In the genomic region with DNA sequence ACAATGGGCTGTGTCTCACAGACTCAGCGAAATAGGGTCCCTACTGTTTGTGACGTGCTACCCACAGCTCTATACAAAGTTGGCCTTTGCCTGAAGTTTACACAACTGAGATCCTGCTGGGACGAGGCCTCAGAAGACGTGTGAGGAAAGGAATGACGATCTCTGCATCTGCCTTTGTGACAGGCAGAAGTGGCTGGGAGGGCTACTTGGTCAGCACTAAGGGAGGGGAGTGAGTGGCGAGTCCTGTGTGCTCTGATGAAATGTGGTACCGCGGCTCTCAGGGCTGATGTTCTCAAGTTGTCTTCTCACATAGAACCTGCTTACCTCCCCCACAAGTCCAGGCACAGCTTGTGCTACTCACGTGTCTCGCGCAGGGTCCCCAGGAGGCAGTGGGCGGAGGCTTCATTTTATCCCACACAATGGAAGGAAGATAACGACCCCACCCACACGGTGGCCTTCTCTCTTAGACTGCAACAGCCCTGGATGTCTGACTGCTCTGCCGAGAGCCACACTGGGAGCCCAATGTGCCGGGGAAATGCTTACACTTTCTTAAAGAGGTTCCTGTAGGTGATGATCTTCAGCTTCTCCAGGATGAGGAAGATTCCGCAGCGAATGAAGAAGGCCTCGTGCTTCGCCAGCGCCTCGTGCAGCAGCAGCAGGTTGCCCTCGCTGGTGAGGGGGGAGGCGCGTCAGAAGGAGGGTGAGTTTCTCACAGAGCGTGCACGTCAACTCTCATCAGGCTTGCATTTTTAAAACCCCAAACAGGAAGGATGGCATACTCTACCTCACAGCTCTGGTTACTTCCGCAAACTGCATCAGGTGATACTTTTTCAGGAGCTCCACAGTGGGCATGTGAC, we compare ENCODE assay signal across 15 cellular contexts. TPM values are rescaled to one million over a fixed set of nuclear protein-coding genes. Genes with fewer than 3 reads are reported as not detected.
DNase-seq lines count a peak whose midpoint lies in the region; ATAC-seq and TF ChIP-seq lines count a peak whose summit lies in the region.
"Had no signal": no experiment of that assay in that cellular context is flagged by ENCODE, and none has a peak within 500 bp of the region (broad histone marks: within the 10 kb centered on the region; RNA-seq: fewer than 3 reads in every experiment).

No MANE protein-coding gene starts in this region.

- ATAC-seq in T-helper 17 cell = peak; percentile 70

- H3K4me3 Mint-ChIP-seq in H9 = peak overlapping the region in 1 of 2 experiments; percentile 58; a peak in 2 of 5 replicates
- peak overlapping the region; percentile 79 for H3K4me3 Mint-ChIP-seq in T-helper 17 cell
- no peak overlapping the region for H3K4me3 Mint-ChIP-seq in nephron progenitor cell
- no peak overlapping the region for H3K4me3 Mint-ChIP-seq in CD14-positive monocyte

- H2BK12ac ChIP-seq in H9 (ENCODE audit: insufficient read length, low read depth, low read length) = no peak overlapping the region

- peaks cover 18 to 28% of the 10 kb centered on the region in 2 experiments for H3K4me1 Mint-ChIP-seq in H9
- peaks cover 31% of the 10 kb centered on the region for H3K4me1 Mint-ChIP-seq in T-helper 17 cell
- H3K4me1 Mint-ChIP-seq in nephron progenitor cell = no peaks in the 10 kb centered on the region
- H3K4me1 Mint-ChIP-seq in CD14-positive monocyte = peaks cover 12% of the 10 kb centered on the region

- DNase-seq in H9 = no peak
- DNase-seq in T-helper 17 cell = no peak
- DNase-seq in erythroblast (lab: John Stamatoyannopoulos, UW) = peak; percentile 31 to 65
- no peak for DNase-seq in nephron progenitor cell
- no peak for DNase-seq in DMS53 (lab: John Stamatoyannopoulos, UW)
- no peak for DNase-seq in AG20443 (ENCODE audit: low spot score)
- no peak for DNase-seq in CD14-positive monocyte (ENCODE audit: low spot score)
- no peak for DNase-seq in NCI-H748 (lab: John Stamatoyannopoulos, UW; ENCODE audit: unreplicated experiment)
- DNase-seq: effector CD4-positive, alpha-beta T cell; mammary epithelial cell; MM.1S; Peyer's patch; substantia nigra had no signal

- H3K27me3 ChIP-seq in H9 (ENCODE audit: insufficient read depth, low read length) = no peaks in the 10 kb centered on the region
- H3K27me3 ChIP-seq: Peyer's patch had no signal

- no peak overlapping the region for H3K18ac ChIP-seq in H9 (ENCODE audit: insufficient read length, low read depth, low read length)

- H3K23me2 ChIP-seq in H9 (ENCODE audit: insufficient read length, low read depth, low read length, poor library complexity, severe bottlenecking) = no peaks in the 10 kb centered on the region

- H2BK120ac ChIP-seq in H9 (ENCODE audit: low read depth, low read length, poor library complexity, severe bottlenecking) = no peak overlapping the region

- H2AFZ ChIP-seq in H9 (ENCODE audit: low read length) = no peak overlapping the region

- peaks cover 37 to 85% (median 85%) of the 10 kb centered on the region in 3 experiments for H3K36me3 Mint-ChIP-seq in H9 (ENCODE audit: insufficient read depth in 1 of 3, low read depth in 3 of 3)
- peaks cover 9% of the 10 kb centered on the region for H3K36me3 Mint-ChIP-seq in T-helper 17 cell (ENCODE audit: low read depth)
- peaks cover 72% of the 10 kb centered on the region for H3K36me3 Mint-ChIP-seq in nephron progenitor cell (ENCODE audit: low read depth)
- H3K36me3 Mint-ChIP-seq in CD14-positive monocyte = peaks cover 71 to 81% of the 10 kb centered on the region in 2 donors

- H3T11ph ChIP-seq in H9 (ENCODE audit: low read length) = no peak overlapping the region

- H4K5ac ChIP-seq in H9 (ENCODE audit: insufficient read length, low read depth, low read length) = no peak overlapping the region

- no peak overlapping the region for H4K8ac ChIP-seq in H9 (replicated peaks; ENCODE audit: insufficient read length, low read depth, low read length)

- WGBS in H9 (ENCODE audit: extremely low coverage, insufficient read length, low lambda C conversion rate) = no CpG with 5 or more reads among the region's 28 CpGs

- no peaks in the 10 kb centered on the region for H4K20me1 ChIP-seq in H9 (ENCODE audit: control insufficient read depth, insufficient read depth, insufficient read length)

- no peak for TF ChIP-seq POLR2A in erythroblast (IDR thresholded peaks at IDR 0.05; ENCODE audit: low read length)

- no peaks in the 10 kb centered on the region for H3K9me3 Mint-ChIP-seq in H9
- no peaks in the 10 kb centered on the region for H3K9me3 Mint-ChIP-seq in nephron progenitor cell
- peaks cover 4 to 11% (median 8%) of the 10 kb centered on the region in 7 donors for H3K9me3 Mint-ChIP-seq in CD14-positive monocyte
- H3K9me3 Mint-ChIP-seq: activated T-helper 2 cell treated with anti-CD3 and anti-CD28 coated beads, Interferon-gamma antibody, Interleukin-2, Interleukin-4, amounts not matched to agents 10 μg/mL and 5 μg/mL and 100 μg/mL, durations not matched to agents 14 hours and 24 hours and 36 hours had no signal

- no peak overlapping the region for H2BK5ac ChIP-seq in H9 (ENCODE audit: insufficient read length, low read length)

- no peak overlapping the region for H3K23ac ChIP-seq in H9 (ENCODE audit: insufficient read length, low read depth, low read length)

- H3K9me3 ChIP-seq in H9 (ENCODE audit: control insufficient read depth, low read depth, low read length) (no peaks in the 10 kb centered on the region), T-helper 17 cell (ENCODE audit: control insufficient read depth, low read length, poor library complexity, severe bottlenecking) (peaks cover 3% of the 10 kb centered on the region)
- H3K9me3 ChIP-seq: Peyer's patch had no signal

- H3K4me1 ChIP-seq in H9 (ENCODE audit: insufficient read depth, low read length) = no peaks in the 10 kb centered on the region
- H3K4me1 ChIP-seq: Peyer's patch had no signal

- intact Hi-C loops in CD14-positive monocyte (cut with micrococcal nuclease) = no loop called here

- TF ChIP-seq CTCF in H9 (conservative IDR thresholded peaks at IDR 0.05) (no peak), nephron progenitor cell (IDR thresholded peaks at IDR 0.05) (no peak), CD14-positive monocyte (IDR thresholded peaks at IDR 0.05) (no peak)

- no peak overlapping the region for H3K56ac ChIP-seq in H9 (ENCODE audit: insufficient read length, low read depth, low read length)

- H3K4me2 ChIP-seq in H9 (ENCODE audit: insufficient read depth, insufficient read length, low read length) = no peak overlapping the region

- no peak overlapping the region for H3K9ac ChIP-seq in H9 (ENCODE audit: extremely low read depth, insufficient read length, low read length)

- H2BK20ac ChIP-seq in H9 (ENCODE audit: low read depth, low read length, poor library complexity, severe bottlenecking) = no peak overlapping the region

- H2AK5ac ChIP-seq in H9 (ENCODE audit: insufficient read length, low read length) = no peak overlapping the region

- H3K27me3 Mint-ChIP-seq in H9 (ENCODE audit: low read depth) (no peaks in the 10 kb centered on the region; the same call in 1 of the 2 replicates), T-helper 17 cell (no peaks in the 10 kb centered on the region), nephron progenitor cell (ENCODE audit: low read depth, poor library complexity) (peaks cover 3% of the 10 kb centered on the region), CD14-positive monocyte (ENCODE audit: low read depth in 3 of 3) (peaks cover 0 to 8% (median 2%) of the 10 kb centered on the region in 3 donors)

- H3K27ac Mint-ChIP-seq in H9 (peak overlapping the region; percentile 92 to 98 (median 92)), T-helper 17 cell (peak overlapping the region; percentile 92), nephron progenitor cell (peak overlapping the region; percentile 10), CD14-positive monocyte (peak overlapping the region in 3 of 7 donors; percentile 3 to 79 (median 60))
- H3K27ac Mint-ChIP-seq: activated T-helper 2 cell treated with anti-CD3 and anti-CD28 coated beads, Interferon-gamma antibody, Interleukin-2, Interleukin-4, amounts not matched to agents 10 μg/mL and 5 μg/mL and 100 μg/mL, durations not matched to agents 14 hours and 24 hours and 36 hours had no signal

- peaks cover under 1% of the 10 kb centered on the region for H3K79me1 ChIP-seq in H9 (ENCODE audit: insufficient read depth, low read depth, low read length, poor library complexity, severe bottlenecking)

- H3K14ac ChIP-seq in H9 (ENCODE audit: insufficient read depth, low read length) = no peak overlapping the region

- H3K27ac ChIP-seq in H9 (ENCODE audit: insufficient read length, low read depth, low read length) = no peak overlapping the region
- H3K27ac ChIP-seq: Peyer's patch had no signal

- no peak overlapping the region for H3K4ac ChIP-seq in H9 (ENCODE audit: low read depth, low read length)

- no peaks in the 10 kb centered on the region for H3K79me2 ChIP-seq in H9 (ENCODE audit: insufficient read depth, low read length)

- no peak overlapping the region for H2BK15ac ChIP-seq in H9 (ENCODE audit: low read depth, low read length)

- no peak overlapping the region for H4K91ac ChIP-seq in H9 (ENCODE audit: insufficient read length, low read depth, low read length)

RNA-seq across cellular contexts. Expression of a gene that starts 21.2 kb away (rescaled TPM):
- total RNA-seq in H9 (2021) (not detected in 2 replicates), T-helper 17 cell (not detected)
- polyA plus RNA-seq in CD14-positive monocyte = not detected
- total RNA-seq: activated T-helper 2 cell treated with anti-CD3 and anti-CD28 coated beads, Interferon-gamma antibody, Interleukin-2, Interleukin-4, amounts not matched to agents 10 μg/mL and 5 μg/mL and 100 μg/mL, durations not matched to agents 14 hours and 24 hours and 36 hours; mammary epithelial cell; renal cortical epithelial cell had no signal
- polyA plus RNA-seq: mammary epithelial cell had no signal

RNA-seq across cellular contexts. Expression of a gene that starts 28.9 kb away (rescaled TPM):
- total RNA-seq in H9 (2021) (62.3 and 66.0 TPM in 2 replicates), T-helper 17 cell (10 to 100 TPM; 31.3 to 47.9 TPM)
- polyA plus RNA-seq in CD14-positive monocyte = 10 to 100 TPM; 31.5 to 34.2 TPM

RNA-seq across cellular contexts. Expression of a gene that starts 29.8 kb away (rescaled TPM):
- 94.7 and 97.9 TPM in 2 replicates for total RNA-seq in H9 (2021)
- 10 to 100 TPM; 78.3 to 80.2 TPM for total RNA-seq in T-helper 17 cell
- polyA plus RNA-seq in CD14-positive monocyte = 10 to 100 TPM; 32.0 to 33.7 TPM

RNA-seq across cellular contexts. Expression of a gene that starts 57.0 kb away (rescaled TPM):
- 1.7 TPM in 2 replicates for total RNA-seq in H9 (2021)
- not detected for total RNA-seq in T-helper 17 cell
- not detected for polyA plus RNA-seq in CD14-positive monocyte
- total RNA-seq: activated T-helper 2 cell treated with anti-CD3 and anti-CD28 coated beads, Interferon-gamma antibody, Interleukin-2, Interleukin-4, amounts not matched to agents 10 μg/mL and 5 μg/mL and 100 μg/mL, durations not matched to agents 14 hours and 24 hours and 36 hours; mammary epithelial cell had no signal
- polyA plus RNA-seq: mammary epithelial cell had no signal

Comparison
In these comparisons a context has a peak if more than half of its experiments do, and no peak if none do; other contexts are left out.
1. DNase-seq: peak in erythroblast (2 of 2); none in H9 (single experiment), T-helper 17 cell (0 of 3), nephron progenitor cell (single experiment), DMS53 (single experiment), AG20443 (single experiment), CD14-positive monocyte (single experiment) and NCI-H748 (single experiment).